In the genomic region with DNA sequence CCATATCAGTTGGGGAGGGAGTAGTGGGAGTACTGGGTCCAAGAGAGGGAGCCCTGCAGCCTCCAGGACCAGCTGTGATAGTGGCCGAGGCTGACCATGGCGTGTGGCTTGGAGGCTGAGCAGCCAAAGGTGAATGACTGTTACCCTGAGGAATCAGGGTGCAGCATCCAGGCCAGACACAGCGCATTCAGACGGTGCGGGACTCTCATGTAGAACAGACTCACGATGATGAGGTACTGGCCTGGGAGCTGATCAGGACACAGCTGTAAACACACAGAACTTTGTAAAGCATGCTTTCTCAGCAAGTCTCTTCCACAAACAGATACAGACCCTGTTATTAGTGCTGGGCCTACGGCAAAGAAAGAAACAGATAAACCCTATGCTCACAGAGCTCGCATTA, we compare ENCODE assay signal across 24 cellular contexts.
"Had no signal": no experiment of that assay in that cellular context is flagged by ENCODE, and none has a peak within 500 bp of the region (broad histone marks: within the 10 kb centered on the region; RNA-seq: fewer than 3 reads in every experiment).

No MANE protein-coding gene starts in this region.

- DNase-seq: activated CD4-positive, alpha-beta T cell treated with anti-CD3 and anti-CD28 coated beads, Interleukin-2, amount 10 ng/mL, durations not matched to agents 24 days and 14 days; activated CD4-positive, alpha-beta T cell treated with anti-CD3 and anti-CD28 coated beads, Interleukin-2, amount 50 U/mL, for 4 hours; activated CD8-positive, alpha-beta T cell treated with anti-CD3 and anti-CD28 coated beads for 36 hours; activated gamma-delta T cell treated with Interleukin-2 at 50 U/mL for 16 hours; activated naive CD4-positive, alpha-beta T cell treated with anti-CD3 and anti-CD28 coated beads for 36 hours; activated T-cell treated with anti-CD3 and anti-CD28 coated beads for 4 hours; activated T-cell treated with anti-CD3 and anti-CD28 coated beads, Interleukin-2, amount 50 U/mL, for 4 hours; adrenal gland; brain microvascular endothelial cell; NCI-H1048; NCI-H1105 treated with DMSO at 0.1 percent for 48 hours; NCI-H1436 treated with DMSO at 0.1 percent for 48 hours; NCI-H1694 treated with DMSO at 0.1 percent for 48 hours; NCI-H2029; NCI-H2171; NCI-H510A; NCI-H526; NCI-H748 treated with DMSO at 0.1 percent for 48 hours; NK-92 treated with Interleukin-12 subunit alpha and Interleukin-12 subunit beta, amount 100 ng/mL, for 24 hours; PC-3; Peyer's patch; SHP77 treated with DMSO at 0.1 percent for 48 hours; SK-N-SH had no signal

- FAIRE-seq: TTC549 had no signal
